8 cellular contexts compared by ENCODE assay signal in the genomic region with DNA sequence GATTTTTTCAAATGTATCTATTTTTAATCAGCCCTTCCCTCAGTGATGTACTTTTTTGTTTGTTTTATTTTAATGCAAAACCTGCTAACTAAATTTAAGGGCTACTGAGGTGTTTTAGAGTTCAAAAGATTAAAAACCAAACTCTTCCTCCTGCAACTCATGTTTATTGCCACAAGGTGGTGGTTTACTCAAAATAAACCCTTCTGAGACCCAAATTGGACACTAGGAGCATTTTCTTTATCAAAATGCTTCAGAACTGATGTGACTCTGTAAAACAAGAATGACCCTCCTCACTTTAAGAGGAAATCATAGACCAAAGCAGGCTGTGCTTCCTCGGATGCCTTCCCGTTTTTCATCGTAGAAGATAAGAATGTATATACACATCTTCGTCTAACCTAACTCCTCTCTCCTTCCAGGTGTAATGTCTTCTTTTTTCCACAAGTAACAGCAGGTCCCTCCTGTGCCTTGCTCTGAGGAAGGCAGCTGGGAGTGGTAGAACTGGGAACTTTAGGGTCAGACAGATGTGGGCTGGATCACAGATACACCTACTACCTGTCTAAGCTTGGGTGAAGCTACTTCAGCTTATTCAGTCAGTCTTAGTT. TPM values are rescaled to one million over a fixed set of nuclear protein-coding genes. Genes with fewer than 3 reads are reported as not detected.
DNase-seq lines count a peak whose midpoint lies in the region; ATAC-seq and TF ChIP-seq lines count a peak whose summit lies in the region.
"Had no signal": no experiment of that assay in that cellular context is flagged by ENCODE, and none has a peak within 500 bp of the region (broad histone marks: within the 10 kb centered on the region; RNA-seq: fewer than 3 reads in every experiment).

No MANE protein-coding gene starts in this region.

- peak overlapping the region in 2 of 5 experiments; percentile 26 to 81 for H3K4me3 Mint-ChIP-seq in brain
- H3K4me3 Mint-ChIP-seq in T-helper 17 cell: no peak overlapping the region
- H3K4me3 Mint-ChIP-seq: T-helper 1 cell treated with Interleukin-12 subunit alpha and Interleukin-12 subunit beta and Interleukin-4 antibody, amounts not matched to agents 30 μg/mL and 1 μg/mL, for 36 hours had no signal

- ATAC-seq in T-helper 17 cell (no peak), GM19463 (IDR thresholded peaks at IDR 0.05; ENCODE audit: unreplicated experiment) (no peak)

- H3K27ac Mint-ChIP-seq in brain (peak overlapping the region in 4 of 5 experiments; percentile 42 to 64 (median 47)), T-helper 17 cell (no peak overlapping the region)
- H3K27ac Mint-ChIP-seq: T-helper 1 cell treated with Interleukin-12 subunit alpha and Interleukin-12 subunit beta and Interleukin-4 antibody, amounts not matched to agents 30 μg/mL and 1 μg/mL, for 36 hours had no signal

- peaks cover 4% of the 10 kb centered on the region for H3K27me3 Mint-ChIP-seq in brain
- no peaks in the 10 kb centered on the region for H3K27me3 Mint-ChIP-seq in T-helper 17 cell

- DNase-seq in ELF-1 (ENCODE audit: low read depth, low spot score) (peak; percentile 30), LNCaP clone FGC (ENCODE audit: low read depth) (no peak), lung microvascular endothelial cell (ENCODE audit: low read depth in 2 of 2) (peak; percentile 39 to 50), GDM1 (lab: John Stamatoyannopoulos, UW) (no peak), T-helper 17 cell (no peak)

- no peaks in the 10 kb centered on the region for H3K9me3 Mint-ChIP-seq in brain
- H3K9me3 Mint-ChIP-seq: T-helper 1 cell treated with Interleukin-12 subunit alpha and Interleukin-12 subunit beta and Interleukin-4 antibody, amounts not matched to agents 30 μg/mL and 1 μg/mL, for 36 hours had no signal

- TF ChIP-seq CTCF in LNCaP clone FGC (IDR thresholded peaks at IDR 0.05; ENCODE audit: control insufficient read depth, extremely low read depth, insufficient read depth) (peak; percentile 52), brain (conservative IDR thresholded peaks at IDR 0.05) (peak; percentile 71)

- no peak overlapping the region for H3K4me3 ChIP-seq in LNCaP clone FGC (ENCODE audit: low read depth, low read length)

- H3K9me3 ChIP-seq in T-helper 17 cell (ENCODE audit: control insufficient read depth, low read length, poor library complexity, severe bottlenecking): no peaks in the 10 kb centered on the region

- H3K4me1 Mint-ChIP-seq in brain: peaks cover 36% of the 10 kb centered on the region
- peaks cover 20% of the 10 kb centered on the region for H3K4me1 Mint-ChIP-seq in T-helper 17 cell

- H3K36me3 Mint-ChIP-seq in brain (no peaks in the 10 kb centered on the region), T-helper 17 cell (ENCODE audit: low read depth) (no peaks in the 10 kb centered on the region)

RNA-seq across cellular contexts. Expression of gene NME9, which starts 2.9 kb away (rescaled TPM):
- polyA plus RNA-seq in brain (ENCODE audit: insufficient read depth, low read depth, low replicate concordance): 1.8 TPM
- under 0.01 and 0.22 TPM in 2 replicates for total RNA-seq in lung microvascular endothelial cell
- under 1 TPM; 0.60 to 0.85 TPM for total RNA-seq in T-helper 17 cell

RNA-seq across cellular contexts. Expression of gene MRAS, which starts 15.8 kb away (rescaled TPM):
- polyA plus RNA-seq in brain (ENCODE audit: insufficient read depth, low read depth, low replicate concordance): 57.0 TPM
- total RNA-seq in lung microvascular endothelial cell (5.9 and 10.1 TPM in 2 replicates), T-helper 17 cell (1 to 10 TPM in 1 of 2 donors, under 1 TPM in 1; 0.13 to 1.6 TPM)

Comparison
In these comparisons a context has a peak if more than half of its experiments do, and no peak if none do; other contexts are left out.
1. DNase-seq: peak in ELF-1 (single experiment) and lung microvascular endothelial cell (2 of 2); none in LNCaP clone FGC (single experiment), GDM1 (single experiment) and T-helper 17 cell (0 of 3).